ENCODE assay signal across 11 cellular contexts in genomic region chr17:41547378-41547841, GRCh38. TPM values are rescaled to one million over a fixed set of nuclear protein-coding genes. Genes with fewer than 3 reads are reported as not detected.
DNase-seq lines count a peak whose midpoint lies in the region; ATAC-seq, FAIRE-seq and TF ChIP-seq lines count a peak whose summit lies in the region.
"Had no signal": no experiment of that assay in that cellular context is flagged by ENCODE, and none has a peak within 500 bp of the region (broad histone marks: within the 10 kb centered on the region; RNA-seq: fewer than 3 reads in every experiment).

No MANE protein-coding gene starts in this region.

- H3K27ac Mint-ChIP-seq in chondrocyte (ENCODE audit: unreplicated experiment) (peak overlapping the region; percentile 79), neural crest cell (ENCODE audit: unreplicated experiment) (peak overlapping the region; percentile 71)
- no peak overlapping the region for H3K27ac Mint-ChIP-seq in CD8-positive, alpha-beta T cell
- H3K27ac Mint-ChIP-seq: activated naive CD8-positive, alpha-beta T cell treated with anti-CD3 and anti-CD28 coated beads, Interleukin-2, amount 10 ng/mL, durations not matched to agents 7 days and 5 days; T-cell had no signal

- WGBS in A549 (ENCODE audit: missing lambda C conversion rate), result 47% methylated on average over 9 of the region's 9 CpGs

- FAIRE-seq in A549 (lab: Jason Lieb, UNC), result no peak

- CTCF ChIA-PET in A549 (lab: Yijun Ruan, JAX), result interaction anchor here (1.0 to 15.8 kb wide), 33 partner anchors 10 to 743 kb away, joined by 3 to 533 read pairs (median 30); partner anchors contain the start of genes KRT13, KRT14, KRT15 and KRT16
- CTCF ChIA-PET in CD8-positive, alpha-beta T cell (lab: Charles Lee), result interaction anchor here (2.1 to 6.2 kb wide), 4 partner anchors 101 to 690 kb away, joined by 16 to 85 read pairs (median 40); no protein-coding TSS in a partner anchor

- TF ChIP-seq EP300 in A549 (IDR thresholded peaks at IDR 0.05), result no peak

- TF ChIP-seq POLR2A in A549 (IDR thresholded peaks at IDR 0.05; ENCODE audit: low read length), result no peak

- H3K9me3 ChIP-seq in A549 (0 out of 3 replicates have a peak, but pooled peaks cover 7% of the 10 kb centered on the region), MG63 (0 out of 2 replicates have a peak, but pooled peaks cover 2% of the 10 kb centered on the region)
- H3K9me3 ChIP-seq in CD8-positive, alpha-beta T cell (ENCODE audit: low read length), result no peaks in the 10 kb centered on the region

- peaks cover 40% of the 10 kb centered on the region for H3K4me1 ChIP-seq in A549
- peaks cover 14% of the 10 kb centered on the region for H3K4me1 ChIP-seq in CD8-positive, alpha-beta T cell (ENCODE audit: insufficient read depth, low read length)

- H3K4me3 ChIP-seq in A549 (no peak overlapping the region), MG63 (no peak overlapping the region)
- no peak overlapping the region for H3K4me3 ChIP-seq in CD8-positive, alpha-beta T cell (ENCODE audit: low read depth, low read length)

- H3K27ac ChIP-seq in A549, result peak overlapping the region; percentile 89 to 96
- H3K27ac ChIP-seq in CD8-positive, alpha-beta T cell (ENCODE audit: low read depth, low read length), result no peak overlapping the region

- H3K4me3 Mint-ChIP-seq in chondrocyte (ENCODE audit: unreplicated experiment), result no peak overlapping the region
- no peak overlapping the region for H3K4me3 Mint-ChIP-seq in neural crest cell
- no peak overlapping the region for H3K4me3 Mint-ChIP-seq in CD8-positive, alpha-beta T cell
- H3K4me3 Mint-ChIP-seq: activated naive CD8-positive, alpha-beta T cell treated with anti-CD3 and anti-CD28 coated beads, Interleukin-2, amount 10 ng/mL, durations not matched to agents 7 days and 5 days had no signal

- H3K4me1 Mint-ChIP-seq in chondrocyte (ENCODE audit: low read depth), result peaks cover 42% of the 10 kb centered on the region
- H3K4me1 Mint-ChIP-seq in neural crest cell, result peaks cover 36% of the 10 kb centered on the region
- peaks cover 8% of the 10 kb centered on the region for H3K4me1 Mint-ChIP-seq in CD8-positive, alpha-beta T cell (ENCODE audit: low read depth)

- H3K9me3 Mint-ChIP-seq in chondrocyte (ENCODE audit: low read depth), result peaks cover 8% of the 10 kb centered on the region
- peaks cover 3% of the 10 kb centered on the region for H3K9me3 Mint-ChIP-seq in neural crest cell
- peaks cover 3% of the 10 kb centered on the region for H3K9me3 Mint-ChIP-seq in CD8-positive, alpha-beta T cell

- DNase-seq in A549 (ENCODE audit: low read depth in 1 of 2, low spot score in 1 of 2) (peak in 1 of 2 experiments; percentile 70), MG63 (peak; percentile 74), chondrocyte (ENCODE audit: low spot score) (no peak), neural crest cell (ENCODE audit: low read depth, low spot score) (no peak), middle frontal gyrus (ENCODE audit: extremely low spot score, low spot score) (no peak), NCI-H748 (lab: John Stamatoyannopoulos, UW; ENCODE audit: unreplicated experiment) (no peak)
- DNase-seq in CD8-positive, alpha-beta T cell, result no peak
- DNase-seq: T-cell had no signal

- peak overlapping the region; percentile 82 for H3K4me2 ChIP-seq in A549

- TF ChIP-seq CTCF in A549 (IDR thresholded peaks at IDR 0.05) (no peak), chondrocyte (IDR thresholded peaks at IDR 0.05) (no peak), neural crest cell (conservative IDR thresholded peaks at IDR 0.05) (no peak)
- TF ChIP-seq CTCF in CD8-positive, alpha-beta T cell (IDR thresholded peaks at IDR 0.05), result no peak

- no peaks in the 10 kb centered on the region for H3K27me3 ChIP-seq in MG63
- no peaks in the 10 kb centered on the region for H3K27me3 ChIP-seq in CD8-positive, alpha-beta T cell (ENCODE audit: insufficient read depth, low read length)

- ATAC-seq in A549 (peak; percentile 37 to 46), HG02870 (IDR thresholded peaks at IDR 0.05; ENCODE audit: unreplicated experiment) (no peak)
- no peak for ATAC-seq in CD8-positive, alpha-beta T cell

- intact Hi-C loops in CD8-positive, alpha-beta T cell (cut with DNase I, micrococcal nuclease), result loop anchor here in 1 of 2 experiments (5.0 kb wide), 1 partner anchor 745 kb away; no protein-coding TSS in a partner anchor

- H3K36me3 Mint-ChIP-seq in chondrocyte (ENCODE audit: low read depth) (peaks cover 9% of the 10 kb centered on the region), neural crest cell (ENCODE audit: low read depth) (no peaks in the 10 kb centered on the region)
- no peaks in the 10 kb centered on the region for H3K36me3 Mint-ChIP-seq in CD8-positive, alpha-beta T cell
- H3K36me3 Mint-ChIP-seq: activated naive CD8-positive, alpha-beta T cell treated with anti-CD3 and anti-CD28 coated beads, Interleukin-2, amount 10 ng/mL, durations not matched to agents 7 days and 5 days; T-cell had no signal

- TF ChIP-seq RAD21 in A549 (conservative IDR thresholded peaks at IDR 0.05 in 1 of 2, IDR thresholded peaks at IDR 0.05 in 1 of 2), result no peak

- no peaks in the 10 kb centered on the region for H3K27me3 Mint-ChIP-seq in chondrocyte (ENCODE audit: low read depth)
- no peaks in the 10 kb centered on the region for H3K27me3 Mint-ChIP-seq in neural crest cell (ENCODE audit: low read depth)
- H3K27me3 Mint-ChIP-seq in CD8-positive, alpha-beta T cell (ENCODE audit: low read depth), result peaks cover 3% of the 10 kb centered on the region

- POLR2A ChIA-PET in A549 (lab: Yijun Ruan, JAX), result interaction anchor here (1.6 to 2.4 kb wide), 4 partner anchors 17 to 728 kb away, joined by 5 to 10 read pairs (median 8); no protein-coding TSS in a partner anchor
- POLR2A ChIA-PET in CD8-positive, alpha-beta T cell (lab: Charles Lee), result no interaction called here

- no peaks in the 10 kb centered on the region for H3K36me3 ChIP-seq in MG63
- no peaks in the 10 kb centered on the region for H3K36me3 ChIP-seq in CD8-positive, alpha-beta T cell (ENCODE audit: insufficient read depth, low read length)

TF ChIP-seq in A549, 52 proteins besides CTCF, POLR2A, EP300 and RAD21:
- TF ChIP-seq MYC (IDR thresholded peaks at IDR 0.05; ENCODE audit: borderline replicate concordance, low read length) (0 out of 2 replicates have a peak, but pooled peaks have one; percentile 3), EHF (CRISPR knock-in tag; IDR thresholded peaks at IDR 0.05) (no peak), RNF2 (IDR thresholded peaks at IDR 0.05; ENCODE audit: borderline replicate concordance, low read depth) (no peak)

RNA-seq across cellular contexts. Expression of gene KRT19, which starts 19.3 kb away (rescaled TPM):
- 23.8 and 26.2 TPM in 2 replicates for polyA plus RNA-seq in A549 (2011; rRNA removed)
- 36.8 and 37.2 TPM in 2 replicates for polyA plus RNA-seq in A549 (2012; cell fraction: cytosol; rRNA removed)
- polyA plus RNA-seq in A549 (2012; cell fraction: nucleus; rRNA removed), result 83.7 and 109 TPM in 2 replicates
- 27.8 to 31.2 TPM (median 29.9 TPM) in 3 replicates for polyA plus RNA-seq in A549 (2017; fragmentation: RNase III; extraction: RNeasy Plus Mini Kit Qiagen cat#74134 plus additional on column Dnase treatment)
- 22.9 and 27.2 TPM in 2 replicates for polyA minus RNA-seq in A549 (2011; rRNA and poly(A)+ RNA removed)
- total RNA-seq in MG63 (2014; rRNA removed; shearing (Covaris generic); ENCODE audit: low replicate concordance), result 20.7 and 46.3 TPM in 2 replicates
- total RNA-seq in chondrocyte, result 1.3 to 1.7 TPM in 2 of 3 replicates, not detected in the other
- 0.35 and 0.80 TPM in 2 replicates for total RNA-seq in neural crest cell
- not detected for total RNA-seq in CD8-positive, alpha-beta T cell
- total RNA-seq: activated naive CD8-positive, alpha-beta T cell treated with anti-CD3 and anti-CD28 coated beads, Interleukin-2, amount 10 ng/mL, durations not matched to agents 7 days and 5 days; naive thymus-derived CD4-positive, alpha-beta T cell had no signal
- polyA plus RNA-seq: naive thymus-derived CD4-positive, alpha-beta T cell had no signal

RNA-seq across cellular contexts. Expression of gene KRT9, which starts 24.4 kb away (rescaled TPM):
- not detected in 2 replicates for polyA plus RNA-seq in A549 (2011; rRNA removed)
- not detected in 2 replicates for polyA plus RNA-seq in A549 (2012; cell fraction: cytosol; rRNA removed)
- not detected in 2 replicates for polyA plus RNA-seq in A549 (2012; cell fraction: nucleus; rRNA removed)
- not detected in 3 replicates for polyA plus RNA-seq in A549 (2017; fragmentation: RNase III; extraction: RNeasy Plus Mini Kit Qiagen cat#74134 plus additional on column Dnase treatment)
- polyA minus RNA-seq in A549 (2011; rRNA and poly(A)+ RNA removed), result not detected in 2 replicates
- total RNA-seq in MG63 (2014; rRNA removed; shearing (Covaris generic); ENCODE audit: low replicate concordance), result not detected in 2 replicates
- total RNA-seq in chondrocyte, result not detected in 3 replicates
- not detected in 2 replicates for total RNA-seq in neural crest cell
- not detected for total RNA-seq in CD8-positive, alpha-beta T cell
- total RNA-seq: activated naive CD8-positive, alpha-beta T cell treated with anti-CD3 and anti-CD28 coated beads, Interleukin-2, amount 10 ng/mL, durations not matched to agents 7 days and 5 days; naive thymus-derived CD4-positive, alpha-beta T cell; T-cell had no signal
- polyA plus RNA-seq: naive thymus-derived CD4-positive, alpha-beta T cell had no signal

RNA-seq across cellular contexts. Expression of gene KRT15, which starts 28.7 kb away (rescaled TPM):
- polyA plus RNA-seq in A549 (2011; rRNA removed) (2.1 and 2.6 TPM in 2 replicates), A549 (2017; fragmentation: RNase III; extraction: RNeasy Plus Mini Kit Qiagen cat#74134 plus additional on column Dnase treatment) (0.54 to 1.4 TPM (median 0.62 TPM) in 3 replicates)
- 2.3 and 3.1 TPM in 2 replicates for polyA plus RNA-seq in A549 (2012; cell fraction: cytosol; rRNA removed)
- 3.9 and 4.0 TPM in 2 replicates for polyA plus RNA-seq in A549 (2012; cell fraction: nucleus; rRNA removed)
- 0.15 and 0.74 TPM in 2 replicates for polyA minus RNA-seq in A549 (2011; rRNA and poly(A)+ RNA removed)
- total RNA-seq in MG63 (2014; rRNA removed; shearing (Covaris generic); ENCODE audit: low replicate concordance), result 38.4 and 82.2 TPM in 2 replicates
- total RNA-seq in chondrocyte (not detected in 3 replicates), neural crest cell (not detected in 2 replicates)
- not detected for total RNA-seq in CD8-positive, alpha-beta T cell
- total RNA-seq: activated naive CD8-positive, alpha-beta T cell treated with anti-CD3 and anti-CD28 coated beads, Interleukin-2, amount 10 ng/mL, durations not matched to agents 7 days and 5 days; naive thymus-derived CD4-positive, alpha-beta T cell had no signal
- polyA plus RNA-seq: naive thymus-derived CD4-positive, alpha-beta T cell had no signal

RNA-seq across cellular contexts. Expression of gene KRT14, which starts 39.3 kb away (rescaled TPM):
- polyA plus RNA-seq in A549 (2011; rRNA removed) (0.04 TPM in 1 of 2 replicates, not detected in the other), A549 (2017; fragmentation: RNase III; extraction: RNeasy Plus Mini Kit Qiagen cat#74134 plus additional on column Dnase treatment) (0.07 to 0.10 TPM (median 0.09 TPM) in 3 replicates)
- polyA plus RNA-seq in A549 (2012; cell fraction: cytosol; rRNA removed), result 0.05 and 0.08 TPM in 2 replicates
- 0.17 and 0.31 TPM in 2 replicates for polyA plus RNA-seq in A549 (2012; cell fraction: nucleus; rRNA removed)
- 0.21 TPM in 1 of 2 replicates, not detected in the other for polyA minus RNA-seq in A549 (2011; rRNA and poly(A)+ RNA removed)
- total RNA-seq in MG63 (2014; rRNA removed; shearing (Covaris generic); ENCODE audit: low replicate concordance), result 6.1 and 7.9 TPM in 2 replicates
- total RNA-seq in chondrocyte (0.23 to 0.94 TPM (median 0.32 TPM) in 3 replicates), neural crest cell (not detected in 2 replicates)
- not detected for total RNA-seq in CD8-positive, alpha-beta T cell
- total RNA-seq: activated naive CD8-positive, alpha-beta T cell treated with anti-CD3 and anti-CD28 coated beads, Interleukin-2, amount 10 ng/mL, durations not matched to agents 7 days and 5 days; naive thymus-derived CD4-positive, alpha-beta T cell; T-cell had no signal
- polyA plus RNA-seq: naive thymus-derived CD4-positive, alpha-beta T cell had no signal

RNA-seq across cellular contexts. Expression of gene KRT13, which starts 42.0 kb away (rescaled TPM):
- polyA plus RNA-seq in A549 (2011; rRNA removed) (0.06 and 0.08 TPM in 2 replicates), A549 (2017; fragmentation: RNase III; extraction: RNeasy Plus Mini Kit Qiagen cat#74134 plus additional on column Dnase treatment) (not detected in 3 replicates)
- 0.03 and 0.05 TPM in 2 replicates for polyA plus RNA-seq in A549 (2012; cell fraction: cytosol; rRNA removed)
- polyA plus RNA-seq in A549 (2012; cell fraction: nucleus; rRNA removed), result 0.17 TPM in 1 of 2 replicates, not detected in the other
- not detected in 2 replicates for polyA minus RNA-seq in A549 (2011; rRNA and poly(A)+ RNA removed)
- 3.8 and 4.0 TPM in 2 replicates for total RNA-seq in MG63 (2014; rRNA removed; shearing (Covaris generic); ENCODE audit: low replicate concordance)
- total RNA-seq in chondrocyte (not detected in 3 replicates), neural crest cell (not detected in 2 replicates)
- not detected for total RNA-seq in CD8-positive, alpha-beta T cell
- total RNA-seq: activated naive CD8-positive, alpha-beta T cell treated with anti-CD3 and anti-CD28 coated beads, Interleukin-2, amount 10 ng/mL, durations not matched to agents 7 days and 5 days; naive thymus-derived CD4-positive, alpha-beta T cell; T-cell had no signal
- polyA plus RNA-seq: naive thymus-derived CD4-positive, alpha-beta T cell had no signal

Comparison
In these comparisons a context has a peak if more than half of its experiments do, and no peak if none do; other contexts are left out.
1. ATAC-seq: peak in A549 (2 of 2); none in CD8-positive, alpha-beta T cell (single experiment) and HG02870 (single experiment).
2. RNA of gene KRT15, which starts 28.7 kb away (total RNA-seq): 38.4 to 82.2 TPM in MG63; not detected in neural crest cell, not detected in chondrocyte and not detected in CD8-positive, alpha-beta T cell; every median in the first group is over 10 times any median in the second.